ENCODE assay signal across 10 cellular contexts in the genomic region with DNA sequence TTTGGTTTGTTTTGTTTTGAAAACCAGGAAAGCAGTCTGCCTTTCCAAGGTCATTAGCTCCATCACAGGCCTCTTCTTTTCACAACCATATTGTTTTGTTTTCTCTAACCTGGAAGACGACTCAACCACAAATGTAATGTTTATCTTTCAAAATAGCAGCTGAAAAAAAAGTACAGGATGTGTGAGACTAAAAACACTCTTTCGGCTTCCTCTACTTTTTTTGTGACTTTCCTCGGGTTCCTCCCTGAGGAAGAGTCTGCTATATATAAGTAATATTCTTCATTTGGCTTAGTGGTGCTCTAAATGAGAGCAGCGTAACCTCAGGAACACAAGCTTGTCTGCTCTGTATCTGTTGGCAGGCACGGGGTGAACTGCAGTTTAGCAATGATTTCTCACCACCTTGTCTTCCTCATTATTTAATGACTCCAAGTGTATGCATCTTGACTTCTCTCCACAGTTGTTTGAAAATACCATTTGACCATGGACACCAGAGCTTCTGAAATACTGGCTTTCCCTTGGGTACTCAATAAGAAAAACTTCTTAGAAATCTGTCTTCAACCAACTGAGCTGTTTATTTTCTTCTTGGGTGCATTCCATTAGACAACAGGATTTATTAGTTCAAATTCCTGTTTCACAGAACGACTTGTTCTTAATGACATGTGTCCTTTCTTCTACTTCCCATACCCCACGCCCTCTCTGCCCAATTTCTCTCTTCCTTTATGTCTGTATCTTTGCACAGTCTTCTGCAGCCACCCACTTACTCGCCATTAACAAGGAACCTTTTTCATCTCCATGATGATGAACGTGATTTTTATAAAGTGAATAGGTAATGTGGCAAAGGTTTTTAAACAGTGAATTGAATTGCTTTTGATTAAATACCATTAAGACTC. TPM values are rescaled to one million over a fixed set of nuclear protein-coding genes. Genes with fewer than 3 reads are reported as not detected.
DNase-seq lines count a peak whose midpoint lies in the region; TF ChIP-seq lines count a peak whose summit lies in the region.
"Had no signal": no experiment of that assay in that cellular context is flagged by ENCODE, and none has a peak within 500 bp of the region (broad histone marks: within the 10 kb centered on the region; RNA-seq: fewer than 3 reads in every experiment).

No MANE protein-coding gene starts in this region.

- TF ChIP-seq POLR2A in Peyer's patch (IDR thresholded peaks at IDR 0.05) = no peak
- no peak for TF ChIP-seq POLR2A in esophagus muscularis mucosa (IDR thresholded peaks at IDR 0.05; ENCODE audit: low read depth)

- peak overlapping the region in 1 of 4 donors; percentile 37 for H3K4me3 ChIP-seq in Peyer's patch
- peak overlapping the region; percentile 31 to 50 (median 38) for H3K4me3 ChIP-seq in esophagus muscularis mucosa
- no peak overlapping the region for H3K4me3 ChIP-seq in parathyroid adenoma (ENCODE audit: low read depth, low read length)
- no peak overlapping the region for H3K4me3 ChIP-seq in smooth muscle cell

- H4K20me1 ChIP-seq in smooth muscle cell (ENCODE audit: low read depth) = no peaks in the 10 kb centered on the region

- H3F3A ChIP-seq in smooth muscle cell (ENCODE audit: low read depth) = no peaks in the 10 kb centered on the region

- DNase-seq in Caki2 (ENCODE audit: low read depth) (peak; percentile 33), Peyer's patch (peak in 1 of 3 donors; percentile 53), esophagus muscularis mucosa (ENCODE audit: extremely low spot score) (no peak), DMS114 treated with DMSO at 0.1 percent for 48 hours (lab: John Stamatoyannopoulos, UW; ENCODE audit: unreplicated experiment) (no peak), NCI-H526 (lab: John Stamatoyannopoulos, UW) (no peak), T1000 (lab: John Stamatoyannopoulos, UW) (no peak), smooth muscle cell (lab: John Stamatoyannopoulos, UW; ENCODE audit: unreplicated experiment) (no peak)
- DNase-seq: cortex of kidney; stimulated activated naive CD4-positive, alpha-beta T cell treated with Interleukin-2 at 50 U/mL for 16 hours had no signal

- peaks cover 0 to 16% (median 5%) of the 10 kb centered on the region in 4 donors for H3K4me1 ChIP-seq in Peyer's patch
- peaks cover 4 to 21% (median 12%) of the 10 kb centered on the region in 4 donors for H3K4me1 ChIP-seq in esophagus muscularis mucosa
- H3K4me1 ChIP-seq in parathyroid adenoma = no peaks in the 10 kb centered on the region
- H3K4me1 ChIP-seq in smooth muscle cell (ENCODE audit: low read depth) = no peaks in the 10 kb centered on the region

- H3K79me2 ChIP-seq in parathyroid adenoma (no peaks in the 10 kb centered on the region), smooth muscle cell (ENCODE audit: low read depth) (no peaks in the 10 kb centered on the region)

- 53% methylated on average over 9 of the region's 9 CpGs for WGBS in esophagus muscularis mucosa
- WGBS in smooth muscle cell (ENCODE audit: low lambda C conversion rate) = 84% methylated on average over 9 of the region's 9 CpGs

- H3K36me3 ChIP-seq in Peyer's patch = no peaks in the 10 kb centered on the region
- no peaks in the 10 kb centered on the region for H3K36me3 ChIP-seq in esophagus muscularis mucosa
- no peaks in the 10 kb centered on the region for H3K36me3 ChIP-seq in parathyroid adenoma (ENCODE audit: control insufficient read depth, insufficient read depth, low read length)
- no peaks in the 10 kb centered on the region for H3K36me3 ChIP-seq in smooth muscle cell (ENCODE audit: low read depth)

- TF ChIP-seq EP300 in esophagus muscularis mucosa (IDR thresholded peaks at IDR 0.05) = no peak

- TF ChIP-seq CTCF in Peyer's patch (IDR thresholded peaks at IDR 0.05) (no peak), esophagus muscularis mucosa (IDR thresholded peaks at IDR 0.05) (no peak), parathyroid adenoma (IDR thresholded peaks at IDR 0.05) (no peak), smooth muscle cell (IDR thresholded peaks at IDR 0.05; ENCODE audit: borderline replicate concordance, insufficient read depth, poor library complexity, severe bottlenecking) (no peak)

- H3K9ac ChIP-seq in parathyroid adenoma (no peak overlapping the region), smooth muscle cell (ENCODE audit: low read depth) (no peak overlapping the region)

- H3K27me3 ChIP-seq in Peyer's patch (no peaks in the 10 kb centered on the region), esophagus muscularis mucosa (no peaks in the 10 kb centered on the region), parathyroid adenoma (ENCODE audit: control insufficient read depth, insufficient read depth, low read length) (no peaks in the 10 kb centered on the region), smooth muscle cell (ENCODE audit: low read depth) (no peaks in the 10 kb centered on the region)

- H3K9me3 ChIP-seq in Peyer's patch (no peaks in the 10 kb centered on the region), esophagus muscularis mucosa (no peaks in the 10 kb centered on the region), parathyroid adenoma (ENCODE audit: control insufficient read depth, low read length) (no peaks in the 10 kb centered on the region), smooth muscle cell (replicated peaks; ENCODE audit: low read depth) (no peaks in the 10 kb centered on the region)

- H3K27ac ChIP-seq in Peyer's patch (peak overlapping the region; percentile 66 to 79 (median 68)), esophagus muscularis mucosa (replicated peaks in 1 of 4) (peak overlapping the region; percentile 62 to 75 (median 68)), parathyroid adenoma (peak overlapping the region; percentile 68), smooth muscle cell (ENCODE audit: low read depth) (no peak overlapping the region)

- H3K4me2 ChIP-seq in parathyroid adenoma (ENCODE audit: low read length) (no peak overlapping the region), smooth muscle cell (no peak overlapping the region)

- intact Hi-C loops in esophagus muscularis mucosa (cut with DNase I) = no loop called here

- H2AFZ ChIP-seq in parathyroid adenoma = no peak overlapping the region
- no peak overlapping the region for H2AFZ ChIP-seq in smooth muscle cell (ENCODE audit: low read depth)

- in situ Hi-C loops in Caki2 (cut with HindIII; ENCODE audit: low pct_unique_long_range_greater_than_20kb, low sequenced_read_pairs) = no loop called here

RNA-seq across cellular contexts. Expression of gene ITM2B, which starts 11.5 kb away (rescaled TPM):
- total RNA-seq in Caki2 (2014; rRNA removed; shearing (Covaris generic); ENCODE audit: low replicate concordance) = 179 and 207 TPM in 2 replicates
- 100 to 1,000 TPM; 136 to 528 (median 417) TPM for total RNA-seq in Peyer's patch
- total RNA-seq in esophagus muscularis mucosa = 100 to 1,000 TPM; 299 to 343 (median 303) TPM
- 459 and 557 TPM in 2 replicates for total RNA-seq in smooth muscle cell
- polyA plus RNA-seq in smooth muscle cell = 397 and 411 TPM in 2 replicates

Comparison
In these comparisons a context has a peak if more than half of its experiments do, and no peak if none do; other contexts are left out.
1. H3K4me3 ChIP-seq: peak in esophagus muscularis mucosa (4 of 4); none in parathyroid adenoma (single experiment) and smooth muscle cell (single experiment).